8 cellular contexts compared by ENCODE assay signal in genomic region chr19:52191374-52191773, GRCh38. TPM values are rescaled to one million over a fixed set of nuclear protein-coding genes. Genes with fewer than 3 reads are reported as not detected.
DNase-seq lines count a peak whose midpoint lies in the region; ATAC-seq and TF ChIP-seq lines count a peak whose summit lies in the region.

No MANE protein-coding gene starts in this region.

- H3K36me3 ChIP-seq in HUES6 (ENCODE audit: control insufficient read depth, insufficient read depth, low read length) (peaks cover 32% of the 10 kb centered on the region), mammary epithelial cell (ENCODE audit: insufficient read depth, low read length) (peaks cover 15% of the 10 kb centered on the region), mucosa of descending colon (ENCODE audit: low read depth) (peaks cover 4% of the 10 kb centered on the region)

- no peak overlapping the region for H2AFZ ChIP-seq in mammary epithelial cell (ENCODE audit: low read depth, low read length)

- ATAC-seq in mucosa of descending colon (peak; percentile 31), GM19397 (IDR thresholded peaks at IDR 0.05; ENCODE audit: unreplicated experiment) (no peak)

- H3K4me1 ChIP-seq in HUES6 (ENCODE audit: control insufficient read depth, insufficient read depth, low read length) (peaks cover 19% of the 10 kb centered on the region; the same call in 1 of the 2 replicates), mammary epithelial cell (ENCODE audit: insufficient read depth, low read length) (peaks cover 18% of the 10 kb centered on the region), mucosa of descending colon (ENCODE audit: low read depth) (peaks cover 32% of the 10 kb centered on the region)

- BruUV-seq in mammary epithelial cell (replicated peaks; lab: Mats Ljungman, UMichigan) = TSS peak; percentile 30

- TF ChIP-seq CTCF in 22Rv1 (IDR thresholded peaks at IDR 0.05) (no peak), mammary epithelial cell (conservative IDR thresholded peaks at IDR 0.05 in 1 of 2, IDR thresholded peaks at IDR 0.05 in 1 of 2; ENCODE audit: extremely low read depth in 1 of 2, insufficient read depth in 1 of 2, low read depth in 1 of 2, low read length in 2 of 2) (no peak), mucosa of descending colon (IDR thresholded peaks at IDR 0.05) (no peak)

- H3K9ac ChIP-seq in HUES6 (ENCODE audit: low read length) = peak overlapping the region; percentile 99
- peak overlapping the region; percentile 87 for H3K9ac ChIP-seq in mammary epithelial cell (ENCODE audit: insufficient read depth, low read length)

- CTCF ChIA-PET in mammary epithelial cell (lab: Charles Lee; ENCODE audit: low non-redundant PET) = no interaction called here

- peaks cover 63% of the 10 kb centered on the region for H3K79me2 ChIP-seq in mammary epithelial cell (ENCODE audit: insufficient read depth, low read length)

- H3K9me3 ChIP-seq in HUES6 (ENCODE audit: control insufficient read depth, insufficient read depth, low read depth, low read length) (no peaks in the 10 kb centered on the region), mammary epithelial cell (replicated peaks; ENCODE audit: insufficient read depth, low read length) (no peaks in the 10 kb centered on the region), mucosa of descending colon (no peaks in the 10 kb centered on the region)

- H3K27me3 ChIP-seq in HUES6 (ENCODE audit: control insufficient read depth, insufficient read depth, low read length) = no peaks in the 10 kb centered on the region
- H3K27me3 ChIP-seq in mammary epithelial cell (ENCODE audit: insufficient read depth, low read length) = no peaks in the 10 kb centered on the region

- WGBS in mammary epithelial cell (ENCODE audit: low coverage, missing lambda C conversion rate) = 34% methylated on average over 5 of the region's 5 CpGs

- in situ Hi-C loops in mammary epithelial cell (cut with MboI; ENCODE audit: low sequenced_read_pairs in 2 of 2) = no loop called here

- H3K27ac ChIP-seq in 22Rv1 = peak overlapping the region; percentile 84; the same call in 1 of the 2 replicates
- no peak overlapping the region for H3K27ac ChIP-seq in HUES6 (ENCODE audit: low read depth, low read length)
- H3K27ac ChIP-seq in mammary epithelial cell (ENCODE audit: insufficient read depth, low read depth, low read length) = peak overlapping the region; percentile 91

- peak overlapping the region; percentile 82 for H3K4me2 ChIP-seq in mammary epithelial cell (ENCODE audit: insufficient read depth, low read depth, low read length)

- intact Hi-C loops in mammary epithelial cell (cut with micrococcal nuclease) = no loop called here
- intact Hi-C loops in mucosa of descending colon (cut with DNase I, micrococcal nuclease) = no loop called here

- DNase-seq in mammary epithelial cell (no peak), mucosa of descending colon (peak in 2 of 3 donors; percentile 43 to 72), DMS 273 treated with DMSO at 0.1 percent for 48 hours (lab: John Stamatoyannopoulos, UW) (no peak)
- DNase-seq in stimulated activated CD4-positive, alpha-beta T cell treated with anti-CD3 and anti-CD28 coated beads, Interleukin-12 subunit alpha, Interleukin-12 subunit beta, amount 100 ng/mL, for 4 hours = no peak
- no peak for DNase-seq in activated CD4-positive, alpha-beta T cell treated with anti-CD3 and anti-CD28 coated beads, Interleukin-2, amount 50 U/mL, for 48 hours

- peak overlapping the region; percentile 95 for H3K4me3 ChIP-seq in HUES6 (ENCODE audit: low read depth, low read length)
- H3K4me3 ChIP-seq in mammary epithelial cell (replicated peaks in 1 of 3; ENCODE audit: insufficient read depth in 1 of 3, low read depth in 2 of 3, low read length in 3 of 3) = peak overlapping the region; percentile 70 to 95 (median 88)
- H3K4me3 ChIP-seq in mucosa of descending colon = no peak overlapping the region

- dilution Hi-C loops in mammary epithelial cell (cut with HindIII; ENCODE audit: low sequenced_read_pairs) = no loop called here

- no peaks in the 10 kb centered on the region for H4K20me1 ChIP-seq in mammary epithelial cell (ENCODE audit: insufficient read depth, low read length)

RNA-seq across cellular contexts. Expression of gene PPP2R1A, which starts 1.5 kb away (rescaled TPM):
- 100 to 1,000 TPM; 213 to 299 TPM for total RNA-seq in mammary epithelial cell
- 203 TPM for polyA plus RNA-seq in mammary epithelial cell
- polyA minus RNA-seq in mammary epithelial cell = 288 TPM
- 100 to 1,000 TPM; 212 to 274 (median 273) TPM for total RNA-seq in mucosa of descending colon

RNA-seq across cellular contexts. Expression of gene ZNF836, which starts 20.0 kb away (rescaled TPM):
- total RNA-seq in mammary epithelial cell (10 to 100 TPM; 10.0 to 11.2 TPM), mucosa of descending colon (10 to 100 TPM in 2 of 3 donors, 1 to 10 TPM in 1; 9.1 to 16.6 (median 11.1) TPM)
- polyA plus RNA-seq in mammary epithelial cell = 3.1 TPM
- not detected for polyA minus RNA-seq in mammary epithelial cell

RNA-seq across cellular contexts. Expression of gene ZNF616, which starts 51.6 kb away (rescaled TPM):
- total RNA-seq in mammary epithelial cell (10 to 100 TPM in 1 of 2 donors, 1 to 10 TPM in 1; 9.7 to 10.3 TPM), mucosa of descending colon (10 to 100 TPM in 2 of 3 donors, 1 to 10 TPM in 1; 5.5 to 13.4 (median 11.1) TPM)
- polyA plus RNA-seq in mammary epithelial cell = 3.0 TPM
- polyA minus RNA-seq in mammary epithelial cell = 11.1 TPM

Comparison
In these comparisons a context has a peak if more than half of its experiments do, and no peak if none do; other contexts are left out.
1. DNase-seq: peak in mucosa of descending colon (2 of 3); none in mammary epithelial cell (single experiment), DMS 273 treated with DMSO at 0.1 percent for 48 hours (single experiment), stimulated activated CD4-positive, alpha-beta T cell treated with anti-CD3 and anti-CD28 coated beads, Interleukin-12 subunit alpha, Interleukin-12 subunit beta, amount 100 ng/mL, for 4 hours (single experiment) and activated CD4-positive, alpha-beta T cell treated with anti-CD3 and anti-CD28 coated beads, Interleukin-2, amount 50 U/mL, for 48 hours (0 of 2).